ENCODE assay signal across 1 cellular context in the genomic region with DNA sequence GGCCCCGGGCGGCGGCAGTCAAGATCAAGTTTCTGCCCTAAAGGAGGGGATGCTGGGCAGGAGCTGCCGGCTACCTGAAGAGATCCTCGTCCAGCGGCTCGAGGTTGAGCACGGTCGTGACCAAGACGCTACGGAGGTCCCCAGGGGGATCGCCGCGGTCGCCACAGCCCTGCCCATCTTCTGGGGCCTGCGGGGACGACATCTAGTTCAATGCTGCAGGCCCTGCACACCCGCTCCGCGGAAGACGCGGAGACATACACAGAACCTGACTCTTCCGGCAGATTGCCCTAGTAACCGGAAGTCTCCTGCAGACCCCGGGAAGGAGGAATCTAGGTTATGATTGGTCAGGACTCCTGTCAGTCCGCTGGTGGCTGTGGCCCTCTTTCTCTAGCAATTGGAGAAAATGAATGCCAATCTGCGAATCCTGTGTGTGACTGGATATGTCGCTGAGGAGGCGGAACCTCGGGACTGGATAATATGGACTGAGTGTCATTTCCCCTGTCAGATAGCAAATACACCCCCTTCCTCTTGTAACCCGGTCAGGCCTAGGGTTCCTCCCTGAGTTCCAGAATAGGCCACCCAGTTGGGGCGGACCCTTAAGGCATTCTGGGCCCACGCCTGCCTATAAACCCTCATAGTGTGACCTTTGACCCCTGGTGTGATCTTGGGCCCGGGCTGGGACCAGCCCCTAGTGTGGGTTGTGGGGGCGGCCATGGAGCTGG.
TF ChIP-seq lines count a peak whose summit lies in the region.

Gene ACOT8 (minus strand): TSS at position 279 of the 722 bp plus-strand sequence. CDS start 77 bp downstream, at position 202.
Gene ZSWIM3 (plus strand): TSS at position 501 of the 722 bp plus-strand sequence. CDS start 212 bp downstream, at position 713.

TF ChIP-seq in HEK293, 187 proteins besides CTCF, POLR2A, EP300 and RAD21 (continued from another document and continues in another):
- TF ChIP-seq ZNF561 (tag by site-specific recombination; IDR thresholded peaks at IDR 0.05; ENCODE audit: borderline replicate concordance) (peak; percentile 42; the same call in 1 of the 2 replicates), ZNF121 (tag by site-specific recombination; IDR thresholded peaks at IDR 0.05) (no peak), ZNF148 (tag by site-specific recombination; IDR thresholded peaks at IDR 0.05; ENCODE audit: borderline replicate concordance) (no peak), ZNF623 (tag by site-specific recombination; IDR thresholded peaks at IDR 0.05) (no peak), PRDM1 (tag by site-specific recombination; IDR thresholded peaks at IDR 0.05) (no peak), ZNF785 (tag by site-specific recombination; IDR thresholded peaks at IDR 0.05) (no peak), ZNF747 (tag by site-specific recombination; IDR thresholded peaks at IDR 0.05) (no peak), ZBTB1 (tag by site-specific recombination; IDR thresholded peaks at IDR 0.05) (no peak), ZNF324 (tag by site-specific recombination; IDR thresholded peaks at IDR 0.05) (no peak), SETDB1 (IDR thresholded peaks at IDR 0.05; ENCODE audit: insufficient read length, low read length) (no peak), ZIC2 (tag by site-specific recombination; IDR thresholded peaks at IDR 0.05) (no peak), ZNF391 (tag by site-specific recombination; IDR thresholded peaks at IDR 0.05; ENCODE audit: borderline replicate concordance, low read depth) (no peak), ZBTB17 (tag by site-specific recombination; IDR thresholded peaks at IDR 0.05) (peak; percentile 54; the same call in 1 of the 2 replicates), ZNF76 (tag by site-specific recombination; IDR thresholded peaks at IDR 0.05; ENCODE audit: borderline replicate concordance, low read depth) (peak; percentile 17), ZNF654 (tag by site-specific recombination; IDR thresholded peaks at IDR 0.05; ENCODE audit: low read depth) (no peak), ZNF48 (tag by site-specific recombination; IDR thresholded peaks at IDR 0.05) (no peak), ZNF174 (tag by site-specific recombination; IDR thresholded peaks at IDR 0.05) (no peak), ZNF521 (tag by site-specific recombination; IDR thresholded peaks at IDR 0.05) (no peak), ZBTB6 (tag by site-specific recombination; IDR thresholded peaks at IDR 0.05) (no peak), ZNF341 (tag by site-specific recombination; IDR thresholded peaks at IDR 0.05; ENCODE audit: low read depth) (peak; percentile 56; the same call in 1 of the 2 replicates), ZNF514 (tag by site-specific recombination; IDR thresholded peaks at IDR 0.05) (no peak), FEZF1 (tag by site-specific recombination; IDR thresholded peaks at IDR 0.05) (no peak), ZNF350 (tag by site-specific recombination; IDR thresholded peaks at IDR 0.05) (no peak), OVOL3 (tag by site-specific recombination; IDR thresholded peaks at IDR 0.05) (peak; percentile 37; the same call in 1 of the 2 replicates), BCL11A (tag by site-specific recombination; IDR thresholded peaks at IDR 0.05; ENCODE audit: low read depth) (peak; percentile 91), IKZF3 (tag by site-specific recombination; IDR thresholded peaks at IDR 0.05) (no peak), ZNF132 (tag by site-specific recombination; IDR thresholded peaks at IDR 0.05; ENCODE audit: borderline replicate concordance) (no peak), ZNF621 (tag by site-specific recombination; IDR thresholded peaks at IDR 0.05) (no peak), ZNF776 (tag by site-specific recombination; IDR thresholded peaks at IDR 0.05; ENCODE audit: borderline replicate concordance) (no peak), KLF9 (tag by site-specific recombination; IDR thresholded peaks at IDR 0.05; ENCODE audit: low read depth) (0 out of 2 replicates have a peak, but pooled peaks have one; percentile 37), ZNF558 (tag by site-specific recombination; IDR thresholded peaks at IDR 0.05) (no peak), ZNF660 (tag by site-specific recombination; IDR thresholded peaks at IDR 0.05) (no peak), ZNF555 (tag by site-specific recombination; conservative IDR thresholded peaks at IDR 0.05) (no peak), OSR2 (tag by site-specific recombination; IDR thresholded peaks at IDR 0.05) (no peak), ZNF18 (tag by site-specific recombination; IDR thresholded peaks at IDR 0.05) (peak; percentile 89), ZNF202 (tag by site-specific recombination; IDR thresholded peaks at IDR 0.05; ENCODE audit: borderline replicate concordance) (no peak), ZNF184 (tag by site-specific recombination; IDR thresholded peaks at IDR 0.05) (no peak), ZNF37A (tag by site-specific recombination; IDR thresholded peaks at IDR 0.05) (no peak), ZBTB21 (tag by site-specific recombination; IDR thresholded peaks at IDR 0.05) (no peak), ZNF2 (tag by site-specific recombination; IDR thresholded peaks at IDR 0.05) (peak; percentile 66; the same call in 1 of the 2 replicates), ZNF548 (tag by site-specific recombination; IDR thresholded peaks at IDR 0.05) (no peak), ZFHX2 (tag by site-specific recombination; conservative IDR thresholded peaks at IDR 0.05) (peak; percentile 72), ZNF596 (tag by site-specific recombination; IDR thresholded peaks at IDR 0.05) (no peak)
- TF ChIP-seq, protein P1, sequence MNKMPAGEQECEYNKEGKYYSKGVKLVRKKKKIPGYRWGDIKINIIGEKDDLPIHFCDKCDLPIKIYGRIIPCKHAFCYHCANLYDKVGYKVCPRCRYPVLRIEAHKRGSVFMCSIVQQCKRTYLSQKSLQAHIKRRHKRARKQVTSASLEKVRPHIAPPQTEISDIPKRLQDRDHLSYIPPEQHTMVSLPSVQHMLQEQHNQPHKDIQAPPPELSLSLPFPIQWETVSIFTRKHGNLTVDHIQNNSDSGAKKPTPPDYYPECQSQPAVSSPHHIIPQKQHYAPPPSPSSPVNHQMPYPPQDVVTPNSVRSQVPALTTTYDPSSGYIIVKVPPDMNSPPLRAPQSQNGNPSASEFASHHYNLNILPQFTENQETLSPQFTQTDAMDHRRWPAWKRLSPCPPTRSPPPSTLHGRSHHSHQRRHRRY (tag by site-specific recombination; IDR thresholded peaks at IDR 0.05): no peak
- TF ChIP-seq, protein P2, sequence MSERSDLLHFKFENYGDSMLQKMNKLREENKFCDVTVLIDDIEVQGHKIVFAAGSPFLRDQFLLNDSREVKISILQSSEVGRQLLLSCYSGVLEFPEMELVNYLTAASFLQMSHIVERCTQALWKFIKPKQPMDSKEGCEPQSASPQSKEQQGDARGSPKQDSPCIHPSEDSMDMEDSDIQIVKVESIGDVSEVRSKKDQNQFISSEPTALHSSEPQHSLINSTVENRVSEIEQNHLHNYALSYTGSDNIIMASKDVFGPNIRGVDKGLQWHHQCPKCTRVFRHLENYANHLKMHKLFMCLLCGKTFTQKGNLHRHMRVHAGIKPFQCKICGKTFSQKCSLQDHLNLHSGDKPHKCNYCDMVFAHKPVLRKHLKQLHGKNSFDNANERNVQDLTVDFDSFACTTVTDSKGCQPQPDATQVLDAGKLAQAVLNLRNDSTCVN (tag by site-specific recombination; optimal IDR thresholded peaks at IDR 0.05): peak; percentile 17
- TF ChIP-seq, protein P3, sequence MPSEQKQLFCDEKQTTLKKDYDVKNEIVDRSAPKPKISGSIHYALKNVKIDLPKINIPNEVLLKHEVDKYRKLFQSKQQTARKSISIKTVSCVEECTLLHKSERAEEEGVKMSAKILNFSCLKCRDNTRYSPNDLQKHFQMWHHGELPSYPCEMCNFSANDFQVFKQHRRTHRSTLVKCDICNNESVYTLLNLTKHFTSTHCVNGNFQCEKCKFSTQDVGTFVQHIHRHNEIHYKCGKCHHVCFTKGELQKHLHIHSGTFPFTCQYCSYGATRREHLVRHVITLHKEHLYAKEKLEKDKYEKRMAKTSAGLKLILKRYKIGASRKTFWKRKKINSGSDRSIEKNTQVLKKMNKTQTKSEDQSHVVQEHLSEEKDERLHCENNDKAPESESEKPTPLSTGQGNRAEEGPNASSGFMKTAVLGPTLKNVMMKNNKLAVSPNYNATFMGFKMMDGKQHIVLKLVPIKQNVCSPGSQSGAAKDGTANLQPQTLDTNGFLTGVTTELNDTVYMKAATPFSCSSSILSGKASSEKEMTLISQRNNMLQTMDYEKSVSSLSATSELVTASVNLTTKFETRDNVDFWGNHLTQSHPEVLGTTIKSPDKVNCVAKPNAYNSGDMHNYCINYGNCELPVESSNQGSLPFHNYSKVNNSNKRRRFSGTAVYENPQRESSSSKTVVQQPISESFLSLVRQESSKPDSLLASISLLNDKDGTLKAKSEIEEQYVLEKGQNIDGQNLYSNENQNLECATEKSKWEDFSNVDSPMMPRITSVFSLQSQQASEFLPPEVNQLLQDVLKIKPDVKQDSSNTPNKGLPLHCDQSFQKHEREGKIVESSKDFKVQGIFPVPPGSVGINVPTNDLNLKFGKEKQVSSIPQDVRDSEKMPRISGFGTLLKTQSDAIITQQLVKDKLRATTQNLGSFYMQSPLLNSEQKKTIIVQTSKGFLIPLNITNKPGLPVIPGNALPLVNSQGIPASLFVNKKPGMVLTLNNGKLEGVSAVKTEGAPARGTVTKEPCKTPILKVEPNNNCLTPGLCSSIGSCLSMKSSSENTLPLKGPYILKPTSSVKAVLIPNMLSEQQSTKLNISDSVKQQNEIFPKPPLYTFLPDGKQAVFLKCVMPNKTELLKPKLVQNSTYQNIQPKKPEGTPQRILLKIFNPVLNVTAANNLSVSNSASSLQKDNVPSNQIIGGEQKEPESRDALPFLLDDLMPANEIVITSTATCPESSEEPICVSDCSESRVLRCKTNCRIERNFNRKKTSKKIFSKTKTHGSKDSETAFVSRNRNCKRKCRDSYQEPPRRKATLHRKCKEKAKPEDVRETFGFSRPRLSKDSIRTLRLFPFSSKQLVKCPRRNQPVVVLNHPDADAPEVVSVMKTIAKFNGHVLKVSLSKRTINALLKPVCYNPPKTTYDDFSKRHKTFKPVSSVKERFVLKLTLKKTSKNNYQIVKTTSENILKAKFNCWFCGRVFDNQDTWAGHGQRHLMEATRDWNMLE (tag by site-specific recombination; conservative IDR thresholded peaks at IDR 0.05; ENCODE audit: low read depth): peak; percentile 70
- TF ChIP-seq, protein P4, sequence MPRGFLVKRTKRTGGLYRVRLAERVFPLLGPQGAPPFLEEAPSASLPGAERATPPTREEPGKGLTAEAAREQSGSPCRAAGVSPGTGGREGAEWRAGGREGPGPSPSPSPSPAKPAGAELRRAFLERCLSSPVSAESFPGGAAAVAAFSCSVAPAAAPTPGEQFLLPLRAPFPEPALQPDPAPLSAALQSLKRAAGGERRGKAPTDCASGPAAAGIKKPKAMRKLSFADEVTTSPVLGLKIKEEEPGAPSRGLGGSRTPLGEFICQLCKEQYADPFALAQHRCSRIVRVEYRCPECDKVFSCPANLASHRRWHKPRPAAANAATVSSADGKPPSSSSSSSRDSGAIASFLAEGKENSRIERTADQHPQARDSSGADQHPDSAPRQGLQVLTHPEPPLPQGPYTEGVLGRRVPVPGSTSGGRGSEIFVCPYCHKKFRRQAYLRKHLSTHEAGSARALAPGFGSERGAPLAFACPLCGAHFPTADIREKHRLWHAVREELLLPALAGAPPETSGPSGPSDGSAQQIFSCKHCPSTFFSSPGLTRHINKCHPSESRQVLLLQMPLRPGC (tag by site-specific recombination; IDR thresholded peaks at IDR 0.05): no peak
- TF ChIP-seq, protein P5, sequence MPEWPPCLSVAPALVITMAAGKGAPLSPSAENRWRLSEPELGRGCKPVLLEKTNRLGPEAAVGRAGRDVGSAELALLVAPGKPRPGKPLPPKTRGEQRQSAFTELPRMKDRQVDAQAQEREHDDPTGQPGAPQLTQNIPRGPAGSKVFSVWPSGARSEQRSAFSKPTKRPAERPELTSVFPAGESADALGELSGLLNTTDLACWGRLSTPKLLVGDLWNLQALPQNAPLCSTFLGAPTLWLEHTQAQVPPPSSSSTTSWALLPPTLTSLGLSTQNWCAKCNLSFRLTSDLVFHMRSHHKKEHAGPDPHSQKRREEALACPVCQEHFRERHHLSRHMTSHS (tag by site-specific recombination; IDR thresholded peaks at IDR 0.05): no peak
